Comparison of ENCODE assay signal across 27 cellular contexts in genomic region chr16:50961944-50962343, GRCh38.
"Had no signal": no experiment of that assay in that cellular context is flagged by ENCODE, and none has a peak within 500 bp of the region (broad histone marks: within the 10 kb centered on the region; RNA-seq: fewer than 3 reads in every experiment).

No MANE protein-coding gene starts in this region.

- H3K27ac ChIP-seq: brain microvascular endothelial cell, Peyer's patch had no signal

- H3K4me1 ChIP-seq: Peyer's patch had no signal

- H3K4me3 ChIP-seq: Peyer's patch had no signal

- ATAC-seq: activated CD8-positive, alpha-beta T cell treated with anti-CD3 and anti-CD28 coated beads for 36 hours; activated T-cell treated with anti-CD3 and anti-CD28 coated beads, Interleukin-2, amount 50 U/mL, for 72 hours; activated T-helper 17 cell treated with anti-CD3 and anti-CD28 coated beads, Interleukin-2, amount 50 U/mL, for 72 hours; PC-3; SK-N-SH treated with all-trans-retinoic acid at 6 μM for 48 hours had no signal

- H3K36me3 ChIP-seq: brain microvascular endothelial cell, Peyer's patch had no signal

- DNase-seq: activated CD4-positive, alpha-beta T cell treated with anti-CD3 and anti-CD28 coated beads, Interleukin-2, amount 10 ng/mL, durations not matched to agents 24 days and 14 days; activated CD4-positive, alpha-beta T cell treated with anti-CD3 and anti-CD28 coated beads, Interleukin-2, amount 50 U/mL, for 4 hours; activated CD8-positive, alpha-beta T cell treated with anti-CD3 and anti-CD28 coated beads for 36 hours; activated effector memory CD4-positive, alpha-beta T cell treated with anti-CD3 and anti-CD28 coated beads, Interleukin-2, amount 50 U/mL, for 16 hours; activated naive CD4-positive, alpha-beta T cell; activated naive CD4-positive, alpha-beta T cell treated with anti-CD3 and anti-CD28 coated beads, Interleukin-2, amount 50 U/mL, for 16 hours; activated naive CD8-positive, alpha-beta T cell treated with anti-CD3 and anti-CD28 coated beads for 36 hours; activated T-cell treated with anti-CD3 and anti-CD28 coated beads, Interleukin-2, amount 50 U/mL, for 1 hour; activated T-cell treated with anti-CD3 and anti-CD28 coated beads, Interleukin-2, amount 50 U/mL, for 72 hours; amniotic stem cell; aorta; brain microvascular endothelial cell; central memory CD4-positive, alpha-beta T cell; Kasumi-1; MM.1S; NCI-H1092; NCI-H1436 treated with DMSO at 0.1 percent for 48 hours; NCI-H1694 treated with DMSO at 0.1 percent for 48 hours; NCI-H2029; NCI-H345; PC-3; Peyer's patch; RPMI8226; SIG-M5; T1000 had no signal

- H3K27me3 ChIP-seq: brain microvascular endothelial cell, Peyer's patch had no signal
